Comparison of ENCODE assay signal across 10 cellular contexts in the genomic region with DNA sequence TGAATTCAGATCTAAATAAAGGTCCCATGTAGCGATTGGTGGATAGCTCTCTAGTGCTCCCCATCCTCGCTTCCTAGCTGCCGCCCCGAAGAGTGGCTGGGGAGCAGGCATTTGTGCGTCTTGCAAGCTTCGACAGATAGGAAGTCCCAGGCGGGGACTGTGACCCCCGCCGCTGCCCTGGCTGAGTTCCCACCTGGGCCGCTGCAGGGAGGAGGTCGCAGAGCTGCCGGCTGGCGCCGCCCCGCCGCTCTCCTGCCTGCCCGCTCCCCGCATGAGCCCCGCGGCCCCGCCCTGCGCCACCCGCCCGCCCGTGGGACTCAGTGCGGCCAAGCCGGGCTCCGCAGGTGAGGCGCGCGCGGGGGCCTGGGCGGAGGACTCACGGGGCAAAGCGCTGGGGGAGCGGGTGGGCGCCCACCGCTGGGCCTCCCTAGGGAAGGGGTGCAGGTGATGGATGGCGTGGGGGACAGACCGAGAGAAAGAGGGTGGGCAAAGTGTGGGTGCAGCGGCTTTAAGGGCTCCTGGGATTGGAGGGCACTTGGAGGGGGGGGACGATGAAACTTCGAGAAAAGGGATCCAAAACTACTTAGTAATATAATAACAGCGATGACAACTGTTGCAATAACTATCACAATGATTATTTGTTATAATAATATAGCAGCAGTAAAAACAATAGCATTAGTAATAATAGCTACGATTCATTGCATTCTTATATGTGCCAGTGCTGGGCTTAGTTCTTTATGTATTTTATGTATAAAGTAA. TPM values are rescaled to one million over a fixed set of nuclear protein-coding genes. Genes with fewer than 3 reads are reported as not detected.
DNase-seq lines count a peak whose midpoint lies in the region; ATAC-seq and FAIRE-seq lines count a peak whose summit lies in the region.
"Had no signal": no experiment of that assay in that cellular context is flagged by ENCODE, and none has a peak within 500 bp of the region (broad histone marks: within the 10 kb centered on the region; RNA-seq: fewer than 3 reads in every experiment).

Gene OTOA (plus strand): TSS at position 80 of the 759 bp plus-strand sequence. CDS start 14,547 bp downstream, outside the sequence.

- H3K9me3 Mint-ChIP-seq in activated naive CD8-positive, alpha-beta T cell (ENCODE audit: low read depth) = no peaks in the 10 kb centered on the region

- ATAC-seq in left lobe of liver = peak; percentile 33
- no peak for ATAC-seq in GM21529 (IDR thresholded peaks at IDR 0.05; ENCODE audit: unreplicated experiment)
- no peak for ATAC-seq in HG02571 (IDR thresholded peaks at IDR 0.05; ENCODE audit: unreplicated experiment)
- no peak for ATAC-seq in HG02885 (IDR thresholded peaks at IDR 0.05; ENCODE audit: poor library complexity, unreplicated experiment)

- no peaks in the 10 kb centered on the region for H3K27me3 Mint-ChIP-seq in activated naive CD8-positive, alpha-beta T cell

- H3K4me3 Mint-ChIP-seq in activated naive CD8-positive, alpha-beta T cell = peak within 1 kb of the TSS; percentile 77

- no peak within 1 kb of the TSS for H3K27ac Mint-ChIP-seq in activated naive CD8-positive, alpha-beta T cell

- H3K36me3 Mint-ChIP-seq in activated naive CD8-positive, alpha-beta T cell = no peaks in the 10 kb centered on the region

- H3K4me1 Mint-ChIP-seq in activated naive CD8-positive, alpha-beta T cell (ENCODE audit: low read depth) = peaks cover 24% of the 10 kb centered on the region

- peak; percentile 29 to 33 for DNase-seq in stimulated activated CD4-positive, alpha-beta T cell treated with anti-CD3 and anti-CD28 coated beads, Interleukin-2, amount 100 ng/mL, for 24 hours
- DNase-seq in stimulated activated CD4-positive, alpha-beta T cell treated with anti-CD3 and anti-CD28 coated beads, Interleukin-2, amount 100 ng/mL, for 48 hours = no peak
- no peak for DNase-seq in left lobe of liver (ENCODE audit: low spot score)
- DNase-seq in GM19239 (ENCODE audit: insufficient read length, low spot score) = no peak

- no peak for FAIRE-seq in GM19239 (lab: Jason Lieb, UNC)

RNA-seq across cellular contexts. Expression of gene OTOA, which starts in this region (rescaled TPM):
- 0.10 TPM for total RNA-seq in left lobe of liver
- total RNA-seq: dermis microvascular lymphatic vessel endothelial cell, M059J had no signal

Comparison
In these comparisons a context has a peak if more than half of its experiments do, and no peak if none do; other contexts are left out.
1. DNase-seq: peak in stimulated activated CD4-positive, alpha-beta T cell treated with anti-CD3 and anti-CD28 coated beads, Interleukin-2, amount 100 ng/mL, for 24 hours (2 of 2); none in stimulated activated CD4-positive, alpha-beta T cell treated with anti-CD3 and anti-CD28 coated beads, Interleukin-2, amount 100 ng/mL, for 48 hours (0 of 2), left lobe of liver (single experiment) and GM19239 (single experiment).
2. Peak in ATAC-seq in left lobe of liver; RNA of the gene not detected or under 1 TPM.